In genomic region chr2:102418421-102418961, GRCh38 we compare ENCODE assay signal across 8 cellular contexts. TPM values are rescaled to one million over a fixed set of nuclear protein-coding genes. Genes with fewer than 3 reads are reported as not detected.
DNase-seq lines count a peak whose midpoint lies in the region; ATAC-seq and TF ChIP-seq lines count a peak whose summit lies in the region.

No MANE protein-coding gene starts in this region.

- no peak for TF ChIP-seq CTCF in GM20000 (IDR thresholded peaks at IDR 0.05; ENCODE audit: extremely low read depth, missing control alignments)
- no peak for TF ChIP-seq CTCF in tibial nerve (IDR thresholded peaks at IDR 0.05)

- peak; percentile 85 for ATAC-seq in HG03520 (IDR thresholded peaks at IDR 0.05; ENCODE audit: unreplicated experiment)
- peak; percentile 74 for ATAC-seq in activated naive CD8-positive, alpha-beta T cell treated with anti-CD3 and anti-CD28 coated beads, Interleukin-2, amount 50 U/mL, for 24 hours

- CTCF ChIA-PET in CD4-positive, alpha-beta memory T cell (lab: Charles Lee; ENCODE audit: partially characterized antibody) = interaction anchor here (0.9 to 1.5 kb wide), 5 partner anchors 25 to 178 kb away, joined by 3 to 11 read pairs (median 3); partner anchors contain the start of gene IL18R1

- H3K4me1 ChIP-seq in CD4-positive, alpha-beta memory T cell (ENCODE audit: insufficient read depth, low read length) = peaks cover 70% of the 10 kb centered on the region
- no peaks in the 10 kb centered on the region for H3K4me1 ChIP-seq in tibial nerve

- peak overlapping the region in 6 of 7 donors; percentile 56 to 91 (median 78) for H3K27ac Mint-ChIP-seq in CD4-positive, alpha-beta memory T cell
- H3K27ac Mint-ChIP-seq in activated naive CD8-positive, alpha-beta T cell treated with anti-CD3 and anti-CD28 coated beads, Interleukin-2, amount 50 U/mL, for 24 hours = peak overlapping the region; percentile 88

- peaks cover 0 to 2% (median 0%) of the 10 kb centered on the region in 8 donors for H3K9me3 Mint-ChIP-seq in CD4-positive, alpha-beta memory T cell
- peaks cover 5% of the 10 kb centered on the region for H3K9me3 Mint-ChIP-seq in activated naive CD8-positive, alpha-beta T cell treated with anti-CD3 and anti-CD28 coated beads, Interleukin-2, amount 50 U/mL, for 24 hours

- intact Hi-C loops in CD4-positive, alpha-beta memory T cell (cut with micrococcal nuclease) = loop anchor here (2.0 kb wide), 1 partner anchor 52 kb away; no protein-coding TSS in a partner anchor

- no peaks in the 10 kb centered on the region for H3K27me3 ChIP-seq in CD4-positive, alpha-beta memory T cell (ENCODE audit: insufficient read depth, low read length)
- H3K27me3 ChIP-seq in tibial nerve = no peaks in the 10 kb centered on the region

- H3K4me1 Mint-ChIP-seq in CD4-positive, alpha-beta memory T cell = peaks cover 43 to 74% (median 57%) of the 10 kb centered on the region in 4 donors
- peaks cover 68% of the 10 kb centered on the region for H3K4me1 Mint-ChIP-seq in activated naive CD8-positive, alpha-beta T cell treated with anti-CD3 and anti-CD28 coated beads, Interleukin-2, amount 50 U/mL, for 24 hours

- no peaks in the 10 kb centered on the region for H3K27me3 Mint-ChIP-seq in CD4-positive, alpha-beta memory T cell
- H3K27me3 Mint-ChIP-seq in activated naive CD8-positive, alpha-beta T cell treated with anti-CD3 and anti-CD28 coated beads, Interleukin-2, amount 50 U/mL, for 24 hours = no peaks in the 10 kb centered on the region

- peak overlapping the region; percentile 25 for H3K27ac ChIP-seq in CD4-positive, alpha-beta memory T cell (ENCODE audit: low read depth, low read length)
- no peak overlapping the region for H3K27ac ChIP-seq in tibial nerve

- peak overlapping the region; percentile 75 to 88 (median 81) for H3K4me3 Mint-ChIP-seq in CD4-positive, alpha-beta memory T cell
- peak overlapping the region; percentile 83 for H3K4me3 Mint-ChIP-seq in activated naive CD8-positive, alpha-beta T cell treated with anti-CD3 and anti-CD28 coated beads, Interleukin-2, amount 50 U/mL, for 24 hours

- no peak for TF ChIP-seq POLR2A in tibial nerve (IDR thresholded peaks at IDR 0.05)

- H3K9me3 ChIP-seq in CD4-positive, alpha-beta memory T cell (ENCODE audit: control insufficient read depth in 1 of 2, low read length in 2 of 2) = no peaks in the 10 kb centered on the region
- no peaks in the 10 kb centered on the region for H3K9me3 ChIP-seq in tibial nerve

- POLR2A ChIA-PET in CD4-positive, alpha-beta memory T cell (lab: Charles Lee; ENCODE audit: partially characterized antibody) = interaction anchor here (0.7 to 2.1 kb wide), 9 partner anchors 12 to 168 kb away, joined by 3 to 7 read pairs (median 3); no protein-coding TSS in a partner anchor

- TF ChIP-seq EP300 in tibial nerve (IDR thresholded peaks at IDR 0.05) = no peak

- WGBS in tibial nerve, 2 donors = 56 to 61% methylated on average over 2 of the region's 2 CpGs

- H3K36me3 ChIP-seq in CD4-positive, alpha-beta memory T cell (ENCODE audit: insufficient read depth, low read length) = no peaks in the 10 kb centered on the region
- H3K36me3 ChIP-seq in tibial nerve = no peaks in the 10 kb centered on the region

- H3K4me3 ChIP-seq in CD4-positive, alpha-beta memory T cell (ENCODE audit: low read length in 2 of 2) = no peak overlapping the region
- H3K4me3 ChIP-seq in tibial nerve = no peak overlapping the region

- peak; percentile 45 to 68 (median 60) for DNase-seq in CD4-positive, alpha-beta memory T cell
- peak; percentile 29 for DNase-seq in GM20000 (ENCODE audit: low spot score)
- DNase-seq in activated naive CD8-positive, alpha-beta T cell treated with anti-CD3 and anti-CD28 coated beads, Interleukin-2, amount 50 U/mL, for 24 hours = no peak
- DNase-seq in tibial nerve (ENCODE audit: low spot score in 2 of 2) = no peak
- DNase-seq in nucleus accumbens (lab: John Stamatoyannopoulos, UW) = no peak
- no peak for DNase-seq in DMS153 (lab: John Stamatoyannopoulos, UW)
- DNase-seq in GM03348 (ENCODE audit: low spot score) = no peak

- peaks cover 0 to 4% of the 10 kb centered on the region in 2 donors for H3K36me3 Mint-ChIP-seq in CD4-positive, alpha-beta memory T cell
- peaks cover 22% of the 10 kb centered on the region for H3K36me3 Mint-ChIP-seq in activated naive CD8-positive, alpha-beta T cell treated with anti-CD3 and anti-CD28 coated beads, Interleukin-2, amount 50 U/mL, for 24 hours (ENCODE audit: low read depth)

RNA-seq across cellular contexts. Expression of gene IL18RAP, which starts 4.5 kb away (rescaled TPM):
- 1 to 10 TPM; 4.2 to 6.5 TPM for total RNA-seq in CD4-positive, alpha-beta memory T cell
- 1 to 10 TPM in 1 of 2 donors, under 1 TPM in 1; 0.33 to 5.1 TPM for polyA plus RNA-seq in CD4-positive, alpha-beta memory T cell
- 1 to 10 TPM in 2 of 4 donors, under 1 TPM in 2; 0.22 to 3.9 (median 0.88) TPM for total RNA-seq in tibial nerve

RNA-seq across cellular contexts. Expression of gene SLC9A4, which starts 54.5 kb away (rescaled TPM):
- under 1 TPM in 1 of 2 experiments, not detected in 1; 0.08 TPM for total RNA-seq in CD4-positive, alpha-beta memory T cell
- not detected for polyA plus RNA-seq in CD4-positive, alpha-beta memory T cell
- total RNA-seq in tibial nerve = under 1 TPM in 1 of 4 donors, not detected in 3; 0.30 TPM

Comparison
In these comparisons a context has a peak if more than half of its experiments do, and no peak if none do; other contexts are left out.
1. DNase-seq: peak in CD4-positive, alpha-beta memory T cell (5 of 5) and GM20000 (single experiment); none in activated naive CD8-positive, alpha-beta T cell treated with anti-CD3 and anti-CD28 coated beads, Interleukin-2, amount 50 U/mL, for 24 hours (single experiment), tibial nerve (0 of 2), nucleus accumbens (0 of 56), DMS153 (single experiment) and GM03348 (single experiment).